ENCODE assay signal across 7 cellular contexts in the genomic region with DNA sequence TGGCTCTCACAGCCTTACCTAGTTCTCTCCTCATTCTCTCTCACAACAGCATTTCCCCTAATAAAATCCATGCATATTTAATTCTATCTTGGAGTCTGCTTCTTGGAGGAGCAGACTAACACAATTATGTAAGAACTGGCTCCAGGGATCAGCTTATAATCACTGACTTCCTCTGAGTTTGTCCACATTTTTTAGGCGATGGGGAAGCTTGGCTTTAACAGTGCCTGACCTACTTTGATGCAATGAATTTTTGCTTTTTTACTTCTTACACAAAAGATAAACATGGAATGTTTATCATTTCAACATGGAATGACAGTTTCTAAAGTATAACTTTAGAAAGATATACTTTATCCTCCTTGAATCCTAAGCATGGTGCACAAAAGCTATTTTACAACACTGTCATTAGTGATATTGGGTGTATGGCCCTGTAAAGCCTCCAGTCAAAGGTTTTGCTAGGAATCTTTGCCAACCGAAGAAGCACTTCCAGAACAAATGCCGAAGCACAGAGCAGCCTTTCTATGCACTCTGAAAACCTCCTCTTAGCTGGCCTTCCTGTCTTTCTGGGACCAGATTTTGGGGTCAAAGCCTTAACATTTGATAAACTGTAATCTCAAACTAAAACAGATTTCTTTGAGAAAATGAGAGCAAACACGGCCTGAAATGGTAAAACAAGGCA. TPM values are rescaled to one million over a fixed set of nuclear protein-coding genes. Genes with fewer than 3 reads are reported as not detected.
DNase-seq lines count a peak whose midpoint lies in the region; ATAC-seq, FAIRE-seq and TF ChIP-seq lines count a peak whose summit lies in the region.

No MANE protein-coding gene starts in this region.

- H3K36me3 ChIP-seq in mammary epithelial cell (ENCODE audit: insufficient read depth, low read length), result no peaks in the 10 kb centered on the region
- no peaks in the 10 kb centered on the region for H3K36me3 ChIP-seq in HepG2 (replicated peaks in 1 of 2; ENCODE audit: control insufficient read depth in 1 of 2, insufficient read depth in 2 of 2, low read length in 2 of 2)

- dilution Hi-C loops in mammary epithelial cell (cut with HindIII; ENCODE audit: low sequenced_read_pairs), result no loop called here

- POLR2A ChIA-PET in HepG2 (lab: Yijun Ruan, JAX), result interaction anchor here (1.1 to 2.9 kb wide), 3 partner anchors 22 to 271 kb away, joined by 3 to 10 read pairs (median 10); a partner anchor contains a TSS

- no peak for TF ChIP-seq RAD21 in HepG2 (CRISPR knock-in tag; IDR thresholded peaks at IDR 0.05)

- H3K9ac ChIP-seq in mammary epithelial cell (ENCODE audit: insufficient read depth, low read length) (peak overlapping the region; percentile 68), HepG2 (ENCODE audit: insufficient read depth, low read depth, low read length) (peak overlapping the region; percentile 66)

- H3K27ac ChIP-seq in mammary epithelial cell (ENCODE audit: insufficient read depth, low read depth, low read length) (peak overlapping the region; percentile 54), HepG2 (ENCODE audit: extremely low read length, insufficient read depth, low read length) (no peak overlapping the region), temporal lobe (ENCODE audit: low read depth, low read length) (peak overlapping the region; percentile 50)

- H3K27me3 ChIP-seq in mammary epithelial cell (ENCODE audit: insufficient read depth, low read length) (no peaks in the 10 kb centered on the region), HepG2 (ENCODE audit: control insufficient read depth in 1 of 2, insufficient read depth in 2 of 2, low read length in 2 of 2) (no peaks in the 10 kb centered on the region)

- no peak for TF ChIP-seq POLR2A in HepG2 (IDR thresholded peaks at IDR 0.05; ENCODE audit: insufficient read depth in 1 of 2, low read depth in 2 of 2, low read length in 2 of 2)

- CTCF ChIA-PET in mammary epithelial cell (lab: Charles Lee; ENCODE audit: low non-redundant PET) (interaction anchor here (0.6 to 1.2 kb wide), 3 partner anchors 18 to 478 kb away, joined by 4 to 9 read pairs (median 6); no protein-coding TSS in a partner anchor), HepG2 (lab: Yijun Ruan, JAX; ENCODE audit: low intra/inter-chr PET ratio, low total read pairs) (no interaction called here)

- no peak for DNase-seq in LNCaP clone FGC (ENCODE audit: low read depth)
- no peak for DNase-seq in mammary epithelial cell
- DNase-seq in HepG2 (ENCODE audit: low spot score), result no peak
- no peak for DNase-seq in NK-92 (lab: John Stamatoyannopoulos, UW; ENCODE audit: unreplicated experiment)
- DNase-seq in ACHN, result no peak

- H3K79me2 ChIP-seq in mammary epithelial cell (ENCODE audit: insufficient read depth, low read length) (no peaks in the 10 kb centered on the region), HepG2 (ENCODE audit: insufficient read depth, low read length) (no peaks in the 10 kb centered on the region)

- intact Hi-C loops in mammary epithelial cell (cut with micrococcal nuclease), result loop anchor here (1.0 to 5.0 kb wide), 3 partner anchors 272 to 667 kb away; a partner anchor contains a TSS
- intact Hi-C loops in HepG2 (cut with micrococcal nuclease; ENCODE audit: unreplicated experiment), result loop anchor here (2.0 to 5.0 kb wide), 5 partner anchors 52 to 1977 kb away; no protein-coding TSS in a partner anchor

- ATAC-seq in HepG2 (no peak), HG03520 (IDR thresholded peaks at IDR 0.05; ENCODE audit: unreplicated experiment) (no peak)

- TF ChIP-seq CTCF in LNCaP clone FGC (IDR thresholded peaks at IDR 0.05; ENCODE audit: control insufficient read depth, extremely low read depth, insufficient read depth) (no peak), mammary epithelial cell (conservative IDR thresholded peaks at IDR 0.05 in 1 of 2, IDR thresholded peaks at IDR 0.05 in 1 of 2; ENCODE audit: extremely low read depth in 1 of 2, insufficient read depth in 1 of 2, low read depth in 1 of 2, low read length in 2 of 2) (no peak), HepG2 (CRISPR knock-in tag; IDR thresholded peaks at IDR 0.05) (no peak)

- no peak for FAIRE-seq in HepG2 (lab: Jason Lieb, UNC)

- BruUV-seq in mammary epithelial cell (replicated peaks; lab: Mats Ljungman, UMichigan) (no TSS peak), HepG2 (replicated peaks; lab: Mats Ljungman, UMichigan) (no TSS peak)

- H4K20me1 ChIP-seq in mammary epithelial cell (ENCODE audit: insufficient read depth, low read length), result no peaks in the 10 kb centered on the region
- no peaks in the 10 kb centered on the region for H4K20me1 ChIP-seq in HepG2 (ENCODE audit: insufficient read depth, low read length)

- in situ Hi-C loops in mammary epithelial cell (cut with MboI; ENCODE audit: low sequenced_read_pairs in 2 of 2), result loop anchor here (10.0 kb wide), 1 partner anchor 474 kb away; no protein-coding TSS in a partner anchor
- in situ Hi-C loops in HepG2 (cut with HindIII; ENCODE audit: extremely low pct_ligation_motif_present, low pct_unique_long_range_greater_than_20kb), result loop anchor here (5.0 to 10.0 kb wide), 2 partner anchors 477 to 664 kb away; no protein-coding TSS in a partner anchor
- in situ Hi-C loops in ACHN (cut with HindIII; ENCODE audit: low pct_ligation_motif_present, low pct_unique_long_range_greater_than_20kb, low sequenced_read_pairs), result no loop called here

- H3K4me3 ChIP-seq in LNCaP clone FGC (ENCODE audit: low read depth, low read length) (peak overlapping the region; percentile 46), mammary epithelial cell (replicated peaks in 1 of 3; ENCODE audit: insufficient read depth in 1 of 3, low read depth in 2 of 3, low read length in 3 of 3) (peak overlapping the region; percentile 48 to 71 (median 55)), HepG2 (replicated peaks in 1 of 3; ENCODE audit: insufficient read depth in 1 of 3, low read depth in 2 of 3, low read length in 3 of 3) (peak overlapping the region; percentile 52 to 70 (median 66))

- H2AFZ ChIP-seq in mammary epithelial cell (ENCODE audit: low read depth, low read length) (peak overlapping the region; percentile 82), HepG2 (ENCODE audit: low read length) (peak overlapping the region; percentile 87)

- H3K4me1 ChIP-seq in mammary epithelial cell (ENCODE audit: insufficient read depth, low read length) (no peaks in the 10 kb centered on the region), HepG2 (ENCODE audit: insufficient read depth, low read length) (peaks cover 50% of the 10 kb centered on the region)

- 6% methylated on average over 4 of the region's 4 CpGs for WGBS in mammary epithelial cell (ENCODE audit: low coverage, missing lambda C conversion rate)
- WGBS in HepG2 (ENCODE audit: low lambda C conversion rate), result 13% methylated on average over 4 of the region's 4 CpGs

- TF ChIP-seq EP300 in HepG2 (IDR thresholded peaks at IDR 0.05; ENCODE audit: low read depth in 2 of 2, low read length in 2 of 2) (no peak), HepG2 (CRISPR knock-in tag; IDR thresholded peaks at IDR 0.05; ENCODE audit: borderline replicate concordance) (no peak)

- no peaks in the 10 kb centered on the region for H3K9me3 ChIP-seq in mammary epithelial cell (replicated peaks; ENCODE audit: insufficient read depth, low read length)
- no peaks in the 10 kb centered on the region for H3K9me3 ChIP-seq in HepG2 (ENCODE audit: low read length)

- H3K4me2 ChIP-seq in mammary epithelial cell (ENCODE audit: insufficient read depth, low read depth, low read length) (peak overlapping the region; percentile 81), HepG2 (ENCODE audit: low read depth, low read length) (peak overlapping the region; percentile 79)

RNA-seq across cellular contexts. Expression of a gene that starts 0.8 kb away (rescaled TPM):
- total RNA-seq in mammary epithelial cell (10 to 100 TPM; 20.7 to 23.0 TPM), HepG2 (2016; rRNA removed; fragmentation: Illumina TruSeq; extraction: Trizol) (46.2 and 61.0 TPM in 2 replicates), temporal lobe (12.5 TPM)
- polyA plus RNA-seq in mammary epithelial cell (24.6 TPM), HepG2 (2011; rRNA removed) (29.1 and 34.8 TPM in 2 replicates)
- polyA minus RNA-seq in mammary epithelial cell, result 3.5 TPM
- 5.9 and 7.4 TPM in 2 replicates for total RNA-seq in HepG2 (2016; cell fraction: cytosol; rRNA removed; fragmentation: Illumina TruSeq; extraction: Trizol; ENCODE audit: low read depth)
- total RNA-seq in HepG2 (2016; cell fraction: insoluble cytoplasmic fraction; rRNA removed; fragmentation: Illumina TruSeq; extraction: Trizol), result 43.7 and 65.1 TPM in 2 replicates
- 9.9 and 10.2 TPM in 2 replicates for total RNA-seq in HepG2 (2016; cell fraction: membrane; rRNA removed; fragmentation: Illumina TruSeq; extraction: Trizol)
- total RNA-seq in HepG2 (2016; cell fraction: nucleus; rRNA removed; fragmentation: Illumina TruSeq; extraction: Trizol), result 25.2 and 26.4 TPM in 2 replicates
- 13.8 and 17.3 TPM in 2 replicates for polyA plus RNA-seq in HepG2 (2011; cell fraction: cytosol; rRNA removed)
- 27.4 and 37.3 TPM in 2 replicates for polyA plus RNA-seq in HepG2 (2011; cell fraction: nucleus; rRNA removed)
- 18.9 and 28.5 TPM in 2 replicates for polyA plus RNA-seq in HepG2 (2012)
- 4.4 and 4.7 TPM in 2 replicates for polyA plus RNA-seq in HepG2 (2016; cell fraction: cytosol; fragmentation: Illumina TruSeq; extraction: Trizol; ENCODE audit: low read depth)
- 55.9 and 59.9 TPM in 2 replicates for polyA plus RNA-seq in HepG2 (2016; cell fraction: insoluble cytoplasmic fraction; fragmentation: Illumina TruSeq; extraction: Trizol; ENCODE audit: low read depth)
- 6.3 and 6.9 TPM in 2 replicates for polyA plus RNA-seq in HepG2 (2016; cell fraction: membrane; fragmentation: Illumina TruSeq; extraction: Trizol; ENCODE audit: low read depth)
- 36.7 and 40.0 TPM in 2 replicates for polyA plus RNA-seq in HepG2 (2016; cell fraction: nucleus; fragmentation: Illumina TruSeq; extraction: Trizol; ENCODE audit: insufficient read depth, low read depth)
- 4.5 and 6.4 TPM in 2 replicates for polyA minus RNA-seq in HepG2 (2011; rRNA and poly(A)+ RNA removed; ENCODE audit: low replicate concordance)
- polyA minus RNA-seq in HepG2 (2011; cell fraction: cytosol; rRNA and poly(A)+ RNA removed), result 3.3 and 9.4 TPM in 2 replicates
- 19.2 and 27.6 TPM in 2 replicates for polyA minus RNA-seq in HepG2 (2011; cell fraction: nucleus; rRNA and poly(A)+ RNA removed)

RNA-seq across cellular contexts. Expression of a gene that starts 22.3 kb away (rescaled TPM):
- total RNA-seq in mammary epithelial cell (10 to 100 TPM; 16.3 to 19.8 TPM), HepG2 (2016; rRNA removed; fragmentation: Illumina TruSeq; extraction: Trizol) (38.5 and 38.9 TPM in 2 replicates), temporal lobe (90.5 TPM)
- polyA plus RNA-seq in mammary epithelial cell (8.9 TPM), HepG2 (2011; rRNA removed) (22.3 and 23.5 TPM in 2 replicates)
- polyA minus RNA-seq in mammary epithelial cell, result 11.2 TPM
- 24.3 and 28.5 TPM in 2 replicates for total RNA-seq in HepG2 (2016; cell fraction: cytosol; rRNA removed; fragmentation: Illumina TruSeq; extraction: Trizol; ENCODE audit: low read depth)
- 35.0 and 37.7 TPM in 2 replicates for total RNA-seq in HepG2 (2016; cell fraction: insoluble cytoplasmic fraction; rRNA removed; fragmentation: Illumina TruSeq; extraction: Trizol)
- 43.9 and 47.9 TPM in 2 replicates for total RNA-seq in HepG2 (2016; cell fraction: membrane; rRNA removed; fragmentation: Illumina TruSeq; extraction: Trizol)
- total RNA-seq in HepG2 (2016; cell fraction: nucleus; rRNA removed; fragmentation: Illumina TruSeq; extraction: Trizol), result 39.6 and 40.9 TPM in 2 replicates
- polyA plus RNA-seq in HepG2 (2011; cell fraction: cytosol; rRNA removed), result 13.2 and 23.4 TPM in 2 replicates
- 21.4 and 26.7 TPM in 2 replicates for polyA plus RNA-seq in HepG2 (2011; cell fraction: nucleus; rRNA removed)
- 36.0 and 40.1 TPM in 2 replicates for polyA plus RNA-seq in HepG2 (2012)
- polyA plus RNA-seq in HepG2 (2016; cell fraction: cytosol; fragmentation: Illumina TruSeq; extraction: Trizol; ENCODE audit: low read depth), result 30.2 and 35.0 TPM in 2 replicates
- polyA plus RNA-seq in HepG2 (2016; cell fraction: insoluble cytoplasmic fraction; fragmentation: Illumina TruSeq; extraction: Trizol; ENCODE audit: low read depth), result 41.3 and 46.7 TPM in 2 replicates
- polyA plus RNA-seq in HepG2 (2016; cell fraction: membrane; fragmentation: Illumina TruSeq; extraction: Trizol; ENCODE audit: low read depth), result 38.9 and 43.7 TPM in 2 replicates
- polyA plus RNA-seq in HepG2 (2016; cell fraction: nucleus; fragmentation: Illumina TruSeq; extraction: Trizol; ENCODE audit: insufficient read depth, low read depth), result 31.1 and 35.8 TPM in 2 replicates
- 9.2 and 46.5 TPM in 2 replicates for polyA minus RNA-seq in HepG2 (2011; rRNA and poly(A)+ RNA removed; ENCODE audit: low replicate concordance)
- 13.6 and 19.6 TPM in 2 replicates for polyA minus RNA-seq in HepG2 (2011; cell fraction: cytosol; rRNA and poly(A)+ RNA removed)
- polyA minus RNA-seq in HepG2 (2011; cell fraction: nucleus; rRNA and poly(A)+ RNA removed), result 93.9 and 106 TPM in 2 replicates
